Comparison of ENCODE assay signal across 18 cellular contexts in the genomic region with DNA sequence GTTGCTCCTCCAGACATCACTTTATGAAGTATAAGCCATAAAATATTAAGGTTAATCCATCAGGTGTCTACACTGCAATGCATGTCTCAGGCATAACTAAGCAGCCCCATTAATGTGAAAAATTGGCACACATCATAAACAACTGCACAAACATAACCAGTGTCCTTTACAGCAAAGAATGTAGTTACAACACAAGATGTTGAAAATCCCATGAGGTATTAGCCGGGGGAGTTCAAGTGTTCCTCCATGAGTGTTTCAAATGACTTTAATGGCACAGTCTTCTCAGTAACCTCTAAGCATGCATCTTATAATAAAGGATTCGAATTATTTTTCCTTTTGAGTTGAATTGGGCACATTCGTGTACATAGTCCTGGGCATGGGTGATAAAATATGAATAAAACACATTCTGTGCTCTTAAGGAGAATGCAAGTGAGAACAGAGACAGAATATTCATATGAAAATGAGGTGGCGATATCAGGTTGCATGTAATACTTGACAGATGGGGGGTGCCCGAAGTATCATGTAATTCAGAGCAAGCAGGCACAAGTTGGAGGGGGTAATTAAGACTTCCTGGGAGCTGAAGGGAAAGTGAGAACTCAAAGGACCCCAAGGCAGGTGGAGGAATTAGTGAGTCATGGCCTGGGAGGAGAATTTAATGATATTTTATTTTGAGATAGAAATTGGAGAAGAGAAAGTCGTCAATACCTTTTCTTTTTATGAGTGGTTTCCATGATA. TPM values are rescaled to one million over a fixed set of nuclear protein-coding genes. Genes with fewer than 3 reads are reported as not detected.
"Had no signal": no experiment of that assay in that cellular context is flagged by ENCODE, and none has a peak within 500 bp of the region (broad histone marks: within the 10 kb centered on the region; RNA-seq: fewer than 3 reads in every experiment).

No MANE protein-coding gene starts in this region.

- H3K9me3 ChIP-seq: adrenal gland, esophagus muscularis mucosa, heart right ventricle, thyroid gland had no signal

- H3K27me3 ChIP-seq: adrenal gland, esophagus muscularis mucosa, heart right ventricle, thyroid gland had no signal

- ATAC-seq: activated naive CD4-positive, alpha-beta T cell treated with anti-CD3 and anti-CD28 coated beads, Interleukin-2, amount 50 U/mL, for 72 hours; heart right ventricle had no signal

- H3K4me3 ChIP-seq: adrenal gland, esophagus muscularis mucosa, heart right ventricle, left ventricle myocardium inferior, thyroid gland had no signal

- H3K36me3 ChIP-seq: adrenal gland, esophagus muscularis mucosa, heart right ventricle, left ventricle myocardium inferior, thyroid gland had no signal

- H3K27ac ChIP-seq: adrenal gland, esophagus muscularis mucosa, heart right ventricle, left ventricle myocardium inferior, thyroid gland had no signal

- H3K4me1 ChIP-seq: adrenal gland, esophagus muscularis mucosa, heart right ventricle, left ventricle myocardium inferior, thyroid gland had no signal

- DNase-seq: activated B cell treated with CpG ODN at 0.5 μM for 24 hours; activated CD4-positive, alpha-beta memory T cell treated with anti-CD3 and anti-CD28 coated beads for 36 hours; activated CD4-positive, alpha-beta T cell treated with anti-CD3 and anti-CD28 coated beads for 4 hours; activated gamma-delta T cell treated with Interleukin-2 at 50 U/mL for 16 hours; activated T-cell treated with anti-CD3 and anti-CD28 coated beads for 4 hours; adrenal gland; effector CD8-positive, alpha-beta T cell; heart right ventricle; kidney glomerular epithelial cell; left ventricle myocardium inferior; mammary epithelial cell; occipital lobe; stimulated activated naive CD4-positive, alpha-beta T cell; thyroid gland had no signal

RNA-seq across cellular contexts. Expression of a gene that starts 18.2 kb away (rescaled TPM):
- polyA plus RNA-seq: adrenal gland, heart right ventricle, mammary epithelial cell, neural cell, urinary bladder had no signal
